In genomic region chr1:234960722-234961467, GRCh38 we compare ENCODE assay signal across 1 cellular context.
TF ChIP-seq lines count a peak whose summit lies in the region.

No MANE protein-coding gene starts in this region.

TF ChIP-seq in HepG2, 621 proteins besides CTCF, POLR2A, EP300 and RAD21 (continued from another document):
- TF ChIP-seq ZNF407 (CRISPR knock-in tag; IDR thresholded peaks at IDR 0.05; ENCODE audit: not compliant biosample characterization): no peak
- TF ChIP-seq EED (CRISPR knock-in tag; IDR thresholded peaks at IDR 0.05): 0 out of 2 replicates have a peak, but pooled peaks have one; percentile 43
- TF ChIP-seq JARID2 (CRISPR knock-in tag; IDR thresholded peaks at IDR 0.05; ENCODE audit: insufficient replicate concordance): no peak
- TF ChIP-seq MAFG (CRISPR knock-in tag; IDR thresholded peaks at IDR 0.05): no peak
- peak; percentile 93 for TF ChIP-seq CREM (IDR thresholded peaks at IDR 0.05)
- no peak for TF ChIP-seq CREM (CRISPR knock-in tag; IDR thresholded peaks at IDR 0.05)
- no peak for TF ChIP-seq ZNF552 (CRISPR knock-in tag; IDR thresholded peaks at IDR 0.05; ENCODE audit: borderline replicate concordance)
- no peak for TF ChIP-seq TEAD2 (CRISPR knock-in tag; IDR thresholded peaks at IDR 0.05)
- TF ChIP-seq TEAD3 (CRISPR knock-in tag; optimal IDR thresholded peaks at IDR 0.05; ENCODE audit: borderline replicate concordance): peak; percentile 90
- TF ChIP-seq STAT6 (CRISPR knock-in tag; IDR thresholded peaks at IDR 0.05; ENCODE audit: borderline replicate concordance): 0 out of 2 replicates have a peak, but pooled peaks have one; percentile 44
- peak; percentile 96 for TF ChIP-seq ELF4 (CRISPR knock-in tag; IDR thresholded peaks at IDR 0.05; ENCODE audit: borderline replicate concordance)
- no peak for TF ChIP-seq CREBL2 (CRISPR knock-in tag; IDR thresholded peaks at IDR 0.05; ENCODE audit: borderline replicate concordance)
- peak; percentile 93 for TF ChIP-seq THRA (CRISPR knock-in tag; IDR thresholded peaks at IDR 0.05; ENCODE audit: borderline replicate concordance)
- TF ChIP-seq FOSL2 (CRISPR knock-in tag; IDR thresholded peaks at IDR 0.05): peak; percentile 92
- peak; percentile 82 for TF ChIP-seq PRDM15 (CRISPR knock-in tag; IDR thresholded peaks at IDR 0.05)
- TF ChIP-seq HOMEZ (CRISPR knock-in tag; IDR thresholded peaks at IDR 0.05; ENCODE audit: low read depth): no peak
- peak; percentile 93 for TF ChIP-seq RXRB (CRISPR knock-in tag; IDR thresholded peaks at IDR 0.05; ENCODE audit: borderline replicate concordance)
- peak; percentile 89 for TF ChIP-seq HIVEP1 (CRISPR knock-in tag; IDR thresholded peaks at IDR 0.05)
- no peak for TF ChIP-seq RFX1 (IDR thresholded peaks at IDR 0.05)
- TF ChIP-seq ZBTB21 (CRISPR knock-in tag; IDR thresholded peaks at IDR 0.05): no peak
- TF ChIP-seq CCAR2 (optimal IDR thresholded peaks at IDR 0.05; ENCODE audit: low read depth, low read length): no peak
